ENCODE assay signal across 15 cellular contexts in genomic region chr1:213523781-213524398, GRCh38.
"Had no signal": no experiment of that assay in that cellular context is flagged by ENCODE, and none has a peak within 500 bp of the region (broad histone marks: within the 10 kb centered on the region; RNA-seq: fewer than 3 reads in every experiment).

No MANE protein-coding gene starts in this region.

- DNase-seq: activated CD4-positive, alpha-beta T cell treated with anti-CD3 and anti-CD28 coated beads for 36 hours; activated CD4-positive, alpha-beta T cell treated with anti-CD3 and anti-CD28 coated beads, Interleukin-2, amount 50 U/mL, for 48 hours; activated gamma-delta T cell treated with Interleukin-2 at 50 U/mL for 16 hours; erythroblast; foreskin melanocyte; glutamatergic neuron; spleen; stimulated activated CD4-positive, alpha-beta T cell treated with anti-CD3 and anti-CD28 coated beads, Interleukin-4, amount 100 ng/mL, for 4 hours; upper lobe of right lung had no signal

- H3K9me3 Mint-ChIP-seq: activated T-helper 1 cell treated with anti-CD3 and anti-CD28 coated beads, Interleukin-12 subunit alpha, Interleukin-12 subunit beta, Interleukin-2, Interleukin-4 antibody, amounts not matched to agents 30 ng/mL and 10 ng/mL and 1 ng/mL, durations not matched to agents 14 hours and 24 hours and 36 hours had no signal

- H3K27me3 ChIP-seq: upper lobe of right lung had no signal

- H3K4me1 Mint-ChIP-seq: activated CD4-positive, alpha-beta T cell treated with anti-CD3 and anti-CD28 coated beads for 36 hours; stimulated activated memory B cell treated with anti-CD40 and anti-IgM and Interleukin-4, amounts not matched to agents 10 μg/mL and 1 μg/mL and 100 μg/mL, for 72 hours had no signal

- H3K27ac Mint-ChIP-seq: activated CD4-positive, alpha-beta T cell treated with anti-CD3 and anti-CD28 coated beads for 36 hours; activated naive CD8-positive, alpha-beta T cell; activated T-helper 1 cell treated with anti-CD3 and anti-CD28 coated beads, Interleukin-12 subunit alpha, Interleukin-12 subunit beta, Interleukin-2, Interleukin-4 antibody, amounts not matched to agents 30 ng/mL and 10 ng/mL and 1 ng/mL, durations not matched to agents 14 hours and 24 hours and 36 hours; natural killer cell treated with Interleukin-12 subunit alpha and Interleukin-12 subunit beta and Interleukin-15 and Interleukin-18, amount 100 ng/mL, for 72 hours; stimulated activated memory B cell treated with anti-CD40 and anti-IgM and Interleukin-4, amounts not matched to agents 10 μg/mL and 1 μg/mL and 100 μg/mL, for 72 hours had no signal

- H3K4me3 Mint-ChIP-seq: activated CD4-positive, alpha-beta T cell treated with anti-CD3 and anti-CD28 coated beads for 36 hours; activated naive CD8-positive, alpha-beta T cell; activated T-helper 1 cell treated with anti-CD3 and anti-CD28 coated beads, Interleukin-12 subunit alpha, Interleukin-12 subunit beta, Interleukin-2, Interleukin-4 antibody, amounts not matched to agents 30 ng/mL and 10 ng/mL and 1 ng/mL, durations not matched to agents 14 hours and 24 hours and 36 hours; natural killer cell treated with Interleukin-12 subunit alpha and Interleukin-12 subunit beta and Interleukin-15 and Interleukin-18, amount 100 ng/mL, for 72 hours; stimulated activated memory B cell treated with anti-CD40 and anti-IgM and Interleukin-4, amounts not matched to agents 10 μg/mL and 1 μg/mL and 100 μg/mL, for 72 hours had no signal

- ATAC-seq: activated CD4-positive, alpha-beta T cell treated with anti-CD3 and anti-CD28 coated beads for 36 hours; natural killer cell treated with Interleukin-12 subunit alpha and Interleukin-12 subunit beta and Interleukin-15 and Interleukin-18, amount 100 ng/mL, for 72 hours; stimulated activated memory B cell treated with anti-CD40 and anti-IgM and Interleukin-4, amounts not matched to agents 10 μg/mL and 1 μg/mL and 100 μg/mL, for 72 hours; upper lobe of right lung had no signal

- H3K36me3 ChIP-seq: spleen, upper lobe of right lung had no signal

- H3K4me3 ChIP-seq: dorsolateral prefrontal cortex, spleen, upper lobe of right lung had no signal

- H3K4me1 ChIP-seq: parathyroid adenoma, spleen, upper lobe of right lung had no signal

- H3K27ac ChIP-seq: parathyroid adenoma, spleen, upper lobe of right lung had no signal

- H3K36me3 Mint-ChIP-seq: activated naive CD8-positive, alpha-beta T cell; natural killer cell treated with Interleukin-12 subunit alpha and Interleukin-12 subunit beta and Interleukin-15 and Interleukin-18, amount 100 ng/mL, for 72 hours; stimulated activated memory B cell treated with anti-CD40 and anti-IgM and Interleukin-4, amounts not matched to agents 10 μg/mL and 1 μg/mL and 100 μg/mL, for 72 hours had no signal
